ENCODE assay signal across 9 cellular contexts in genomic region chr17:74369221-74369620, GRCh38. TPM values are rescaled to one million over a fixed set of nuclear protein-coding genes. Genes with fewer than 3 reads are reported as not detected.
DNase-seq lines count a peak whose midpoint lies in the region; ATAC-seq and TF ChIP-seq lines count a peak whose summit lies in the region.
"Had no signal": no experiment of that assay in that cellular context is flagged by ENCODE, and none has a peak within 500 bp of the region (broad histone marks: within the 10 kb centered on the region; RNA-seq: fewer than 3 reads in every experiment).

No MANE protein-coding gene starts in this region.

- CTCF ChIA-PET in activated CD4-positive, alpha-beta memory T cell treated with anti-CD3 and anti-CD28 coated beads for 36 hours (lab: Charles Lee), result interaction anchor here (0.8 to 4.7 kb wide), 35 partner anchors 9 to 217 kb away, joined by 3 to 52 read pairs (median 8); partner anchors contain the start of genes BTBD17, CD300A and TTYH2

- no peaks in the 10 kb centered on the region for H3K9me3 ChIP-seq in hepatocyte (ENCODE audit: low read depth)
- no peaks in the 10 kb centered on the region for H3K9me3 ChIP-seq in MG63

- H3K36me3 Mint-ChIP-seq in activated CD4-positive, alpha-beta memory T cell treated with anti-CD3 and anti-CD28 coated beads for 36 hours, result no peaks in the 10 kb centered on the region

- peak; percentile 59 for DNase-seq in NCI-H2171 treated with DMSO at 0.1 percent for 48 hours (lab: John Stamatoyannopoulos, UW)
- DNase-seq in activated CD4-positive, alpha-beta memory T cell treated with anti-CD3 and anti-CD28 coated beads for 36 hours, result peak; percentile 82
- DNase-seq in left cardiac atrium, result peak; percentile 62
- peak; percentile 54 for DNase-seq in stimulated activated CD8-positive, alpha-beta memory T cell treated with anti-CD3 and anti-CD28 coated beads, Interleukin-4, amount 100 ng/mL, for 24 hours (ENCODE audit: low read depth)
- no peak for DNase-seq in NCI-H128 (lab: John Stamatoyannopoulos, UW; ENCODE audit: unreplicated experiment)
- DNase-seq in hepatocyte (ENCODE audit: low spot score), result no peak
- DNase-seq in DMS153 (lab: John Stamatoyannopoulos, UW), result no peak
- DNase-seq in MG63, result no peak

- H3K27me3 Mint-ChIP-seq in activated CD4-positive, alpha-beta memory T cell treated with anti-CD3 and anti-CD28 coated beads for 36 hours, result no peaks in the 10 kb centered on the region

- H3K4me3 ChIP-seq in hepatocyte, result no peak overlapping the region
- H3K4me3 ChIP-seq in MG63, result no peak overlapping the region

- H3K4me2 ChIP-seq in hepatocyte, result no peak overlapping the region

- intact Hi-C loops in activated CD4-positive, alpha-beta memory T cell treated with anti-CD3 and anti-CD28 coated beads for 36 hours (cut with micrococcal nuclease), result loop anchor here (1.0 to 2.0 kb wide), 3 partner anchors 88 to 164 kb away; no protein-coding TSS in a partner anchor
- intact Hi-C loops in left cardiac atrium (cut with DNase I), result no loop called here

- POLR2A ChIA-PET in activated CD4-positive, alpha-beta memory T cell treated with anti-CD3 and anti-CD28 coated beads for 36 hours (lab: Charles Lee), result no interaction called here

- H3K9me3 Mint-ChIP-seq in activated CD4-positive, alpha-beta memory T cell treated with anti-CD3 and anti-CD28 coated beads for 36 hours, result no peaks in the 10 kb centered on the region

- H3K4me1 Mint-ChIP-seq in activated CD4-positive, alpha-beta memory T cell treated with anti-CD3 and anti-CD28 coated beads for 36 hours (ENCODE audit: low read depth), result peaks cover 12% of the 10 kb centered on the region

- no peak overlapping the region for H3K4me3 Mint-ChIP-seq in activated CD4-positive, alpha-beta memory T cell treated with anti-CD3 and anti-CD28 coated beads for 36 hours

- ATAC-seq in left cardiac atrium, result peak in 1 of 2 donors; percentile 35

- H3K27me3 ChIP-seq in hepatocyte, result no peaks in the 10 kb centered on the region
- no peaks in the 10 kb centered on the region for H3K27me3 ChIP-seq in MG63

- no peak overlapping the region for H3K27ac Mint-ChIP-seq in activated CD4-positive, alpha-beta memory T cell treated with anti-CD3 and anti-CD28 coated beads for 36 hours

- H3K27ac ChIP-seq in hepatocyte, result no peak overlapping the region

- no peak overlapping the region for H2AFZ ChIP-seq in hepatocyte

- peaks cover 6% of the 10 kb centered on the region for H3K4me1 ChIP-seq in hepatocyte (ENCODE audit: insufficient read depth)

- no peaks in the 10 kb centered on the region for H4K20me1 ChIP-seq in hepatocyte (ENCODE audit: insufficient read depth, poor library complexity, severe bottlenecking)

- H3K9me2 ChIP-seq in hepatocyte (replicated peaks; ENCODE audit: insufficient read depth), result no peaks in the 10 kb centered on the region

- no peaks in the 10 kb centered on the region for H3K79me2 ChIP-seq in hepatocyte

- H3K36me3 ChIP-seq in hepatocyte (replicated peaks; ENCODE audit: insufficient read depth, low read depth), result no peaks in the 10 kb centered on the region
- no peaks in the 10 kb centered on the region for H3K36me3 ChIP-seq in MG63

- WGBS in hepatocyte (ENCODE audit: low lambda C conversion rate, missing lambda C conversion rate), result 52% methylated on average over 7 of the region's 10 CpGs

- TF ChIP-seq CTCF in hepatocyte (IDR thresholded peaks at IDR 0.05; ENCODE audit: poor library complexity), result no peak

RNA-seq across cellular contexts. Expression of gene GPR142, which starts 1.9 kb away (rescaled TPM):
- not detected for total RNA-seq in activated CD4-positive, alpha-beta memory T cell treated with anti-CD3 and anti-CD28 coated beads for 36 hours
- total RNA-seq in left cardiac atrium, result under 1 TPM in 1 of 2 donors, not detected in 1; 0.15 TPM
- not detected in 2 replicates for total RNA-seq in hepatocyte
- polyA plus RNA-seq in hepatocyte, result not detected in 2 replicates
- not detected in 2 replicates for total RNA-seq in MG63 (2014; rRNA removed; shearing (Covaris generic); ENCODE audit: low replicate concordance)
- total RNA-seq: myocyte had no signal

RNA-seq across cellular contexts. Expression of gene BTBD17, which starts 7.6 kb away (rescaled TPM):
- total RNA-seq in activated CD4-positive, alpha-beta memory T cell treated with anti-CD3 and anti-CD28 coated beads for 36 hours, result not detected
- total RNA-seq in left cardiac atrium, result not detected
- total RNA-seq in hepatocyte, result 1.3 TPM in 1 of 2 replicates, not detected in the other
- 0.39 TPM in 1 of 2 replicates, not detected in the other for polyA plus RNA-seq in hepatocyte
- not detected in 2 replicates for total RNA-seq in MG63 (2014; rRNA removed; shearing (Covaris generic); ENCODE audit: low replicate concordance)
- total RNA-seq: myocyte had no signal

RNA-seq across cellular contexts. Expression of gene KIF19, which starts 43.2 kb away (rescaled TPM):
- under 1 TPM; 0.51 to 0.59 TPM for total RNA-seq in activated CD4-positive, alpha-beta memory T cell treated with anti-CD3 and anti-CD28 coated beads for 36 hours
- 1 to 10 TPM in 1 of 2 donors, under 1 TPM in 1; 0.62 to 1.6 TPM for total RNA-seq in left cardiac atrium
- 0.20 and 0.80 TPM in 2 replicates for total RNA-seq in hepatocyte
- polyA plus RNA-seq in hepatocyte, result 0.18 and 0.46 TPM in 2 replicates
- total RNA-seq in MG63 (2014; rRNA removed; shearing (Covaris generic); ENCODE audit: low replicate concordance), result not detected in 2 replicates
- total RNA-seq: myocyte had no signal

Comparison
In these comparisons a context has a peak if more than half of its experiments do, and no peak if none do; other contexts are left out.
1. DNase-seq: peak in NCI-H2171 treated with DMSO at 0.1 percent for 48 hours (single experiment), activated CD4-positive, alpha-beta memory T cell treated with anti-CD3 and anti-CD28 coated beads for 36 hours (single experiment), left cardiac atrium (single experiment) and stimulated activated CD8-positive, alpha-beta memory T cell treated with anti-CD3 and anti-CD28 coated beads, Interleukin-4, amount 100 ng/mL, for 24 hours (single experiment); none in NCI-H128 (single experiment), hepatocyte (single experiment), DMS153 (single experiment) and MG63 (single experiment).